ENCODE assay signal across 24 cellular contexts in genomic region chr6:73011945-73012344, GRCh38.
DNase-seq lines count a peak whose midpoint lies in the region; ATAC-seq, FAIRE-seq and TF ChIP-seq lines count a peak whose summit lies in the region.
"Had no signal": no experiment of that assay in that cellular context is flagged by ENCODE, and none has a peak within 500 bp of the region (broad histone marks: within the 10 kb centered on the region; RNA-seq: fewer than 3 reads in every experiment).

No MANE protein-coding gene starts in this region.

- FAIRE-seq in K562 (lab: Jason Lieb, UNC) = no peak
- FAIRE-seq: A549, GM12878, GM19239 had no signal

- H3K4me3 Mint-ChIP-seq in WTC11 = no peak overlapping the region
- H3K4me3 Mint-ChIP-seq: CD14-positive monocyte; CD4-positive, alpha-beta memory T cell; HFFc6 had no signal

- TF ChIP-seq POLR2A in K562 (conservative IDR thresholded peaks at IDR 0.05) = no peak

- H3K4me1 Mint-ChIP-seq in WTC11 = 0 out of 2 replicates have a peak, but pooled peaks cover 3% of the 10 kb centered on the region
- H3K4me1 Mint-ChIP-seq: CD14-positive monocyte; CD4-positive, alpha-beta memory T cell had no signal

- no peak overlapping the region for H3K9ac ChIP-seq in K562 (ENCODE audit: insufficient read depth in 1 of 2, low read depth in 2 of 2, low read length in 2 of 2)
- H3K9ac ChIP-seq: BLaER1 had no signal

- no peaks in the 10 kb centered on the region for H4K20me1 ChIP-seq in K562 (replicated peaks; ENCODE audit: control insufficient read depth, insufficient read depth, low read length)
- H4K20me1 ChIP-seq: BLaER1 had no signal

- DNase-seq in NCI-H1105 treated with DMSO at 0.1 percent for 48 hours (lab: John Stamatoyannopoulos, UW) (peak; percentile 30), NCI-H1105 (lab: John Stamatoyannopoulos, UW) (no peak), COR-L47 (lab: John Stamatoyannopoulos, UW) (peak; percentile 19), K562 (ENCODE audit: extremely low read depth in 1 of 4, low spot score in 3 of 4) (no peak), foreskin melanocyte (peak; percentile 44), WTC11 (ENCODE audit: low spot score) (no peak)
- no peak for DNase-seq in effector CD8-positive, alpha-beta T cell (lab: John Stamatoyannopoulos, UW)
- DNase-seq: Calu3; CD4-positive, alpha-beta memory T cell; DMS 273 treated with DMSO at 0.1 percent for 48 hours; DMS53; DND-41; EL; GOT3; H7; HFFc6 had no signal

- no peak overlapping the region for H3K4me2 ChIP-seq in K562 (ENCODE audit: insufficient read depth, low read length)
- H3K4me2 ChIP-seq: A549, BLaER1 had no signal

- H3K9me1 ChIP-seq in K562 (ENCODE audit: control insufficient read depth, insufficient read depth, low read length) = no peaks in the 10 kb centered on the region

- no peaks in the 10 kb centered on the region for H3K36me3 ChIP-seq in K562 (ENCODE audit: control insufficient read depth, insufficient read depth, low read length)

- H2AFZ ChIP-seq in K562 (ENCODE audit: low read depth, low read length) = no peak overlapping the region

- BruUV-seq in K562 (replicated peaks; lab: Mats Ljungman, UMichigan) = no TSS peak

- no peak overlapping the region for H3K4me3 ChIP-seq in K562
- H3K4me3 ChIP-seq: A549, BLaER1, GM12878 had no signal

- no peaks in the 10 kb centered on the region for H3K4me1 ChIP-seq in K562 (replicated peaks in 1 of 2; ENCODE audit: control insufficient read depth in 2 of 2, insufficient read depth in 2 of 2, low read length in 2 of 2)
- H3K4me1 ChIP-seq: A549, BLaER1 had no signal

- WGBS in K562 (ENCODE audit: insufficient coverage, low coverage, missing lambda C conversion rate) = 24% methylated on average over 3 of the region's 3 CpGs

- POLR2A ChIA-PET in K562 (lab: Yijun Ruan, JAX) = no interaction called here
- POLR2A ChIA-PET in WTC11 (lab: Charles Lee) = no interaction called here

- in situ Hi-C loops in K562 (cut with MboI) = no loop called here

- no peaks in the 10 kb centered on the region for H3K27me3 ChIP-seq in K562 (ENCODE audit: control insufficient read depth in 2 of 2, insufficient read depth in 2 of 2, low read length in 2 of 2)
- H3K27me3 ChIP-seq: BLaER1 had no signal

- no peak overlapping the region for H3K27ac Mint-ChIP-seq in WTC11
- H3K27ac Mint-ChIP-seq: CD14-positive monocyte; CD4-positive, alpha-beta memory T cell; HFFc6 had no signal

- H3K27me3 Mint-ChIP-seq in WTC11 (ENCODE audit: low read depth) = no peaks in the 10 kb centered on the region
- H3K27me3 Mint-ChIP-seq: CD4-positive, alpha-beta memory T cell had no signal

- H3K79me2 ChIP-seq in K562 (ENCODE audit: control insufficient read depth, insufficient read depth, low read length) = no peaks in the 10 kb centered on the region

- TF ChIP-seq CTCF in K562 (IDR thresholded peaks at IDR 0.05 in 2 of 3, conservative IDR thresholded peaks at IDR 0.05 in 1 of 3; ENCODE audit: insufficient read depth in 2 of 3, low read depth in 1 of 3, low read length in 3 of 3) (no peak), WTC11 (IDR thresholded peaks at IDR 0.05) (no peak)

- no peaks in the 10 kb centered on the region for H3K36me3 Mint-ChIP-seq in WTC11
- H3K36me3 Mint-ChIP-seq: CD14-positive monocyte had no signal

- no peaks in the 10 kb centered on the region for H3K9me3 ChIP-seq in K562 (replicated peaks; ENCODE audit: control insufficient read depth, insufficient read depth, low read depth, low read length)
- H3K9me3 ChIP-seq: A549 had no signal

- TF ChIP-seq RAD21 in K562 (CRISPR knock-in tag; conservative IDR thresholded peaks at IDR 0.05 in 1 of 2, IDR thresholded peaks at IDR 0.05 in 1 of 2) = no peak

- CTCF ChIA-PET in K562 (lab: Yijun Ruan, JAX; ENCODE audit: low intra/inter-chr PET ratio) = no interaction called here
- CTCF ChIA-PET in WTC11 (lab: Charles Lee) = no interaction called here

- intact Hi-C loops in K562 (cut with micrococcal nuclease) = no loop called here

- ATAC-seq in K562 = no peak
- ATAC-seq in WTC11 = no peak
- ATAC-seq: A549, GM12878, HCT116 had no signal

- TF ChIP-seq EP300 in K562 (IDR thresholded peaks at IDR 0.05; ENCODE audit: low read length) = no peak

- H3K9me3 Mint-ChIP-seq in WTC11 = peaks cover 11% of the 10 kb centered on the region; the same call in 1 of the 2 replicates
- H3K9me3 Mint-ChIP-seq: HFFc6 had no signal

- no peak overlapping the region for H3K27ac ChIP-seq in K562 (ENCODE audit: extremely low read depth, low read depth, low read length)
- H3K27ac ChIP-seq: 22Rv1, A549, BLaER1, HL-60 had no signal

TF ChIP-seq in K562, 482 proteins besides CTCF, POLR2A, EP300 and RAD21:
- TF ChIP-seq ZBTB5 (IDR thresholded peaks at IDR 0.05) (no peak), NFIC (IDR thresholded peaks at IDR 0.05) (peak; percentile 80)

TF ChIP-seq in WTC11, 78 proteins besides CTCF, POLR2A, EP300 and RAD21 (continues in another document):
- TF ChIP-seq SMAD4 (CRISPR knock-in tag; IDR thresholded peaks at IDR 0.05) (no peak), ZNF281 (CRISPR knock-in tag; IDR thresholded peaks at IDR 0.05) (no peak), PRRX2 (CRISPR knock-in tag; IDR thresholded peaks at IDR 0.05) (no peak), MLX (CRISPR knock-in tag; IDR thresholded peaks at IDR 0.05) (no peak), STAT6 (CRISPR knock-in tag; conservative IDR thresholded peaks at IDR 0.05; ENCODE audit: low read depth) (no peak), ZNF263 (CRISPR knock-in tag; IDR thresholded peaks at IDR 0.05; ENCODE audit: low read depth) (no peak), JUN (CRISPR knock-in tag; IDR thresholded peaks at IDR 0.05) (no peak), ATF1 (CRISPR knock-in tag; IDR thresholded peaks at IDR 0.05) (no peak)

Comparison
In these comparisons a context has a peak if more than half of its experiments do, and no peak if none do; other contexts are left out.
1. DNase-seq: peak in NCI-H1105 treated with DMSO at 0.1 percent for 48 hours (single experiment), COR-L47 (single experiment) and foreskin melanocyte (single experiment); none in NCI-H1105 (single experiment), K562 (0 of 4), effector CD8-positive, alpha-beta T cell (single experiment) and WTC11 (single experiment).